1 cellular context compared by ENCODE assay signal in the genomic region with DNA sequence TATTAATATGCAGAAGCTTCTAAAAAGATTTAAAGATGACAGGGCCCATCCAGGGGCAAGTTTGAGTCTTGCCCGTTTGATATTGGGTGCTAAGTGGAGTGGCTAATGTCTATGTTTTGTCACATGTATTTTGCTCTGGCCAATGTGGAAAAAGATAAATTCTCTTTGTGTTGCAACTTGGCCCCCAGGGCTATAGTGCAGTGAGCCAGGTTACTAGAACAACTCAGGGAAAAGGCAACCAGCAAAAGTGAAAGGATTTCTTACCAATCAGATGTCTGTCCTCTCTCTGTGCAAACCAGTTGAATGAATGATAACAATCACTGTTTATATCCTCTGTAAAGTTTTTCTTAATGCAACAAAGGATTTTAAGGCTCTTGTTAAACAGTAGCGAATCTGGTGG.
TF ChIP-seq lines count a peak whose summit lies in the region.

No MANE protein-coding gene starts in this region.

TF ChIP-seq in K562, 482 proteins besides CTCF, POLR2A, EP300 and RAD21:
- TF ChIP-seq PML (IDR thresholded peaks at IDR 0.05; ENCODE audit: low read length) (no peak), PHF20 (IDR thresholded peaks at IDR 0.05; ENCODE audit: partially characterized antibody) (no peak), NCOA1 (IDR thresholded peaks at IDR 0.05; ENCODE audit: low read depth) (no peak), THRAP3 (IDR thresholded peaks at IDR 0.05; ENCODE audit: borderline replicate concordance) (no peak), ZFP36 (IDR thresholded peaks at IDR 0.05; ENCODE audit: low read depth, low read length, partially characterized antibody) (no peak), KDM5B (IDR thresholded peaks at IDR 0.05; ENCODE audit: insufficient replicate concordance, low read depth, low read length) (no peak), FOXJ2 (tag; IDR thresholded peaks at IDR 0.05) (no peak), SRSF1 (IDR thresholded peaks at IDR 0.05; ENCODE audit: low read depth, low read length) (no peak), MCM3 (IDR thresholded peaks at IDR 0.05) (no peak), E2F4 (CRISPR knock-in tag; IDR thresholded peaks at IDR 0.05; ENCODE audit: low read depth) (no peak), ZC3H11A (IDR thresholded peaks at IDR 0.05; ENCODE audit: low read depth, low read length) (no peak), KLF10 (CRISPR knock-in tag; IDR thresholded peaks at IDR 0.05) (no peak), SREBF1 (IDR thresholded peaks at IDR 0.05; ENCODE audit: borderline replicate concordance, low read depth, low read length) (no peak)
- TF ChIP-seq, protein P1, sequence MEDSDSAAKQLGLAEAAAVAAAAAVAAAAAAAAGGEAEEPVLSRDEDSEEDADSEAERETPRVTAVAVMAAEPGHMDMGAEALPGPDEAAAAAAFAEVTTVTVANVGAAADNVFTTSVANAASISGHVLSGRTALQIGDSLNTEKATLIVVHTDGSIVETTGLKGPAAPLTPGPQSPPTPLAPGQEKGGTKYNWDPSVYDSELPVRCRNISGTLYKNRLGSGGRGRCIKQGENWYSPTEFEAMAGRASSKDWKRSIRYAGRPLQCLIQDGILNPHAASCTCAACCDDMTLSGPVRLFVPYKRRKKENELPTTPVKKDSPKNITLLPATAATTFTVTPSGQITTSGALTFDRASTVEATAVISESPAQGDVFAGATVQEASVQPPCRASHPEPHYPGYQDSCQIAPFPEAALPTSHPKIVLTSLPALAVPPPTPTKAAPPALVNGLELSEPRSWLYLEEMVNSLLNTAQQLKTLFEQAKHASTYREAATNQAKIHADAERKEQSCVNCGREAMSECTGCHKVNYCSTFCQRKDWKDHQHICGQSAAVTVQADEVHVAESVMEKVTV (CRISPR knock-in tag; IDR thresholded peaks at IDR 0.05), result no peak
TF ChIP-seq in K562: peak in this region for 0.
